Comparison of ENCODE assay signal across 1 cellular context in the genomic region with DNA sequence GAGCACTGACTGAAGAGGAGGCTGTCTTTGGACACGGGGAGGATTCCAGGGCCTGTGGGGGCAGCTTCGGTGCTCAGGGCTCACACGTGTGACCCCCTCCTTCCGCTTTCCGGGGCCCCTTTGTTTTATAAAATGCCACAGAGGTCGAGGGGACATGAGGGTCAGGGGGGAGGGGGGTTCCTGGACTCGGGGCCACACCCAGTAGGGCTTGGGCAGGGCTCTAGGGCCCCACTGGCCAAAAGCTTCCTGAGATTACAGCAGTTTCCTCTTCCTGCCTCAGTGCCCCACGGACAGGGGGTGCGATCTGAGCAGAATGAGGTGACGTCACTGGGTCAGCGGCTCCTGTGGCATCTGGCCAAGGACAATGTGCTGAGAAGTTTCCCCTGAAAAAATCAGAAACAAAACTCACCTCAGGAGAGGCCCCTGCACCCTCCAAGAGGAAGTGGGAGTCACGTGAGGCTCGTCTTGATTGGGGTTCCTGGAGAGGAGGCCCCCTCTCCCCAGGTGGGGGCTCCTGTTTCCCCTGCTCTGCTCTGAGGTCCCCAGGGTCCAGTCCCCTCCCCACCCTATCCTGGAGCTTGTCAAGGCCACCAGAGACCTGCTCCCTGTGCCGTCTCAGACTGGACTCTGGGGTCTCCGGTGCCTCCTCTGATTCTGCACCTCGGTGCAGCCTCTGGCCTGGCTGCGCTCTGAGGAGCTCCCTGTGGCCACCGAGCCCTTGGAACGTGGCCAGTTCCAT.
TF ChIP-seq lines count a peak whose summit lies in the region.

No MANE protein-coding gene starts in this region.

TF ChIP-seq in GM12878, 131 proteins besides CTCF, POLR2A, EP300 and RAD21 (continued from another document and continues in another):
- TF ChIP-seq, protein P1, sequence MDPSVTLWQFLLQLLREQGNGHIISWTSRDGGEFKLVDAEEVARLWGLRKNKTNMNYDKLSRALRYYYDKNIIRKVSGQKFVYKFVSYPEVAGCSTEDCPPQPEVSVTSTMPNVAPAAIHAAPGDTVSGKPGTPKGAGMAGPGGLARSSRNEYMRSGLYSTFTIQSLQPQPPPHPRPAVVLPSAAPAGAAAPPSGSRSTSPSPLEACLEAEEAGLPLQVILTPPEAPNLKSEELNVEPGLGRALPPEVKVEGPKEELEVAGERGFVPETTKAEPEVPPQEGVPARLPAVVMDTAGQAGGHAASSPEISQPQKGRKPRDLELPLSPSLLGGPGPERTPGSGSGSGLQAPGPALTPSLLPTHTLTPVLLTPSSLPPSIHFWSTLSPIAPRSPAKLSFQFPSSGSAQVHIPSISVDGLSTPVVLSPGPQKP (IDR thresholded peaks at IDR 0.05; ENCODE audit: low read depth, low read length), result 0 out of 2 replicates have a peak, but pooled peaks have one; percentile 51
- TF ChIP-seq ZNF687 (IDR thresholded peaks at IDR 0.05) (peak; percentile 81), MEF2A (IDR thresholded peaks at IDR 0.05; ENCODE audit: insufficient read depth, low read depth, low read length) (no peak), KDM1A (IDR thresholded peaks at IDR 0.05; ENCODE audit: borderline replicate concordance) (no peak), NFIC (IDR thresholded peaks at IDR 0.05; ENCODE audit: low read depth, low read length) (peak; percentile 85), ZNF24 (IDR thresholded peaks at IDR 0.05) (no peak), PAX8 (IDR thresholded peaks at IDR 0.05) (no peak), CHD1 (IDR thresholded peaks at IDR 0.05; ENCODE audit: low read depth, low read length) (no peak), SUZ12 (IDR thresholded peaks at IDR 0.05; ENCODE audit: unreplicated experiment) (no peak), NBN (IDR thresholded peaks at IDR 0.05) (peak; percentile 99), ZNF592 (IDR thresholded peaks at IDR 0.05) (no peak), RBBP5 (conservative IDR thresholded peaks at IDR 0.05) (no peak), CHD4 (IDR thresholded peaks at IDR 0.05) (peak; percentile 89; the same call in 1 of the 2 replicates), IRF4 (IDR thresholded peaks at IDR 0.05; ENCODE audit: low read depth, low read length) (peak; percentile 90), E2F4 (IDR thresholded peaks at IDR 0.05; ENCODE audit: low read depth, low read length) (no peak), YBX1 (IDR thresholded peaks at IDR 0.05) (no peak), MXI1 (IDR thresholded peaks at IDR 0.05; ENCODE audit: low read depth, low read length) (no peak; the same call in 1 of the 2 replicates), RFX5 (IDR thresholded peaks at IDR 0.05; ENCODE audit: low read depth, low read length) (0 out of 2 replicates have a peak, but pooled peaks have one; percentile 25), BCLAF1 (IDR thresholded peaks at IDR 0.05) (no peak), RELA (IDR thresholded peaks at IDR 0.05; ENCODE audit: borderline replicate concordance, partially characterized antibody) (peak; percentile 87), RB1 (IDR thresholded peaks at IDR 0.05; ENCODE audit: borderline replicate concordance) (peak; percentile 61; the same call in 1 of the 2 replicates), WRNIP1 (IDR thresholded peaks at IDR 0.05; ENCODE audit: borderline replicate concordance, low read depth, low read length) (no peak), SRF (IDR thresholded peaks at IDR 0.05; ENCODE audit: low read depth in 2 of 2, low read length in 2 of 2) (0 out of 4 replicates have a peak, but pooled peaks of 1 of the 2 experiments have one; percentile 36), IRF3 (IDR thresholded peaks at IDR 0.05) (no peak), ESRRA (IDR thresholded peaks at IDR 0.05; ENCODE audit: low read length) (peak; percentile 41; the same call in 1 of the 2 replicates), FOXK2 (IDR thresholded peaks at IDR 0.05) (no peak), MYB (IDR thresholded peaks at IDR 0.05; ENCODE audit: borderline replicate concordance, low read depth, low read length) (no peak), NR2F1 (conservative IDR thresholded peaks at IDR 0.05) (peak; percentile 95), TCF7 (IDR thresholded peaks at IDR 0.05; ENCODE audit: borderline replicate concordance) (no peak), CREM (IDR thresholded peaks at IDR 0.05; ENCODE audit: low read depth) (peak; percentile 87), SMAD5 (IDR thresholded peaks at IDR 0.05; ENCODE audit: low read depth) (0 out of 2 replicates have a peak, but pooled peaks have one; percentile 41), NFYA (IDR thresholded peaks at IDR 0.05; ENCODE audit: borderline replicate concordance, low read depth, low read length) (no peak), ZNF384 (IDR thresholded peaks at IDR 0.05; ENCODE audit: borderline replicate concordance, low read depth, low read length) (peak; percentile 42; the same call in 1 of the 2 replicates), CBFB (IDR thresholded peaks at IDR 0.05; ENCODE audit: low read depth) (0 out of 2 replicates have a peak, but pooled peaks have one; percentile 32), PRDM15 (CRISPR knock-in tag; IDR thresholded peaks at IDR 0.05) (no peak; the same call in 1 of the 2 replicates)
- TF ChIP-seq, protein P2, sequence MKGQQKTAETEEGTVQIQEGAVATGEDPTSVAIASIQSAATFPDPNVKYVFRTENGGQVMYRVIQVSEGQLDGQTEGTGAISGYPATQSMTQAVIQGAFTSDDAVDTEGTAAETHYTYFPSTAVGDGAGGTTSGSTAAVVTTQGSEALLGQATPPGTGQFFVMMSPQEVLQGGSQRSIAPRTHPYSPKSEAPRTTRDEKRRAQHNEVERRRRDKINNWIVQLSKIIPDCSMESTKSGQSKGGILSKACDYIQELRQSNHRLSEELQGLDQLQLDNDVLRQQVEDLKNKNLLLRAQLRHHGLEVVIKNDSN (IDR thresholded peaks at IDR 0.05; ENCODE audit: borderline replicate concordance, extremely low read length, insufficient read depth, low read depth, low read length), result peak; percentile 93
